ENCODE assay signal across 1 cellular context in genomic region chr3:172101107-172101506, GRCh38.
A peak's percentile ranks its signal among the peaks of the same experiment; 100 is the strongest.
TF ChIP-seq lines count a peak whose summit lies in the region.

No MANE protein-coding gene starts in this region.

TF ChIP-seq in HepG2, 621 proteins besides CTCF, POLR2A, EP300 and RAD21 (continued from another document and continues in another):
- TF ChIP-seq, protein P1, sequence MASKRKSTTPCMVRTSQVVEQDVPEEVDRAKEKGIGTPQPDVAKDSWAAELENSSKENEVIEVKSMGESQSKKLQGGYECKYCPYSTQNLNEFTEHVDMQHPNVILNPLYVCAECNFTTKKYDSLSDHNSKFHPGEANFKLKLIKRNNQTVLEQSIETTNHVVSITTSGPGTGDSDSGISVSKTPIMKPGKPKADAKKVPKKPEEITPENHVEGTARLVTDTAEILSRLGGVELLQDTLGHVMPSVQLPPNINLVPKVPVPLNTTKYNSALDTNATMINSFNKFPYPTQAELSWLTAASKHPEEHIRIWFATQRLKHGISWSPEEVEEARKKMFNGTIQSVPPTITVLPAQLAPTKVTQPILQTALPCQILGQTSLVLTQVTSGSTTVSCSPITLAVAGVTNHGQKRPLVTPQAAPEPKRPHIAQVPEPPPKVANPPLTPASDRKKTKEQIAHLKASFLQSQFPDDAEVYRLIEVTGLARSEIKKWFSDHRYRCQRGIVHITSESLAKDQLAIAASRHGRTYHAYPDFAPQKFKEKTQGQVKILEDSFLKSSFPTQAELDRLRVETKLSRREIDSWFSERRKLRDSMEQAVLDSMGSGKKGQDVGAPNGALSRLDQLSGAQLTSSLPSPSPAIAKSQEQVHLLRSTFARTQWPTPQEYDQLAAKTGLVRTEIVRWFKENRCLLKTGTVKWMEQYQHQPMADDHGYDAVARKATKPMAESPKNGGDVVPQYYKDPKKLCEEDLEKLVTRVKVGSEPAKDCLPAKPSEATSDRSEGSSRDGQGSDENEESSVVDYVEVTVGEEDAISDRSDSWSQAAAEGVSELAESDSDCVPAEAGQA (IDR thresholded peaks at IDR 0.05; ENCODE audit: low read depth), result no peak
- TF ChIP-seq, protein P1 (CRISPR knock-in tag; IDR thresholded peaks at IDR 0.05; ENCODE audit: borderline replicate concordance), result no peak
- TF ChIP-seq, protein P2, sequence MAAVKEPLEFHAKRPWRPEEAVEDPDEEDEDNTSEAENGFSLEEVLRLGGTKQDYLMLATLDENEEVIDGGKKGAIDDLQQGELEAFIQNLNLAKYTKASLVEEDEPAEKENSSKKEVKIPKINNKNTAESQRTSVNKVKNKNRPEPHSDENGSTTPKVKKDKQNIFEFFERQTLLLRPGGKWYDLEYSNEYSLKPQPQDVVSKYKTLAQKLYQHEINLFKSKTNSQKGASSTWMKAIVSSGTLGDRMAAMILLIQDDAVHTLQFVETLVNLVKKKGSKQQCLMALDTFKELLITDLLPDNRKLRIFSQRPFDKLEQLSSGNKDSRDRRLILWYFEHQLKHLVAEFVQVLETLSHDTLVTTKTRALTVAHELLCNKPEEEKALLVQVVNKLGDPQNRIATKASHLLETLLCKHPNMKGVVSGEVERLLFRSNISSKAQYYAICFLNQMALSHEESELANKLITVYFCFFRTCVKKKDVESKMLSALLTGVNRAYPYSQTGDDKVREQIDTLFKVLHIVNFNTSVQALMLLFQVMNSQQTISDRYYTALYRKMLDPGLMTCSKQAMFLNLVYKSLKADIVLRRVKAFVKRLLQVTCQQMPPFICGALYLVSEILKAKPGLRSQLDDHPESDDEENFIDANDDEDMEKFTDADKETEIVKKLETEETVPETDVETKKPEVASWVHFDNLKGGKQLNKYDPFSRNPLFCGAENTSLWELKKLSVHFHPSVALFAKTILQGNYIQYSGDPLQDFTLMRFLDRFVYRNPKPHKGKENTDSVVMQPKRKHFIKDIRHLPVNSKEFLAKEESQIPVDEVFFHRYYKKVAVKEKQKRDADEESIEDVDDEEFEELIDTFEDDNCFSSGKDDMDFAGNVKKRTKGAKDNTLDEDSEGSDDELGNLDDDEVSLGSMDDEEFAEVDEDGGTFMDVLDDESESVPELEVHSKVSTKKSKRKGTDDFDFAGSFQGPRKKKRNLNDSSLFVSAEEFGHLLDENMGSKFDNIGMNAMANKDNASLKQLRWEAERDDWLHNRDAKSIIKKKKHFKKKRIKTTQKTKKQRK (IDR thresholded peaks at IDR 0.05; ENCODE audit: low read length), result no peak
- TF ChIP-seq RBFOX2 (IDR thresholded peaks at IDR 0.05; ENCODE audit: low read depth, low read length), result peak; percentile 60
- no peak for TF ChIP-seq ZNF777 (CRISPR knock-in tag; IDR thresholded peaks at IDR 0.05)
- no peak for TF ChIP-seq XBP1 (CRISPR knock-in tag; IDR thresholded peaks at IDR 0.05)
- TF ChIP-seq HOXA3 (CRISPR knock-in tag; IDR thresholded peaks at IDR 0.05), result peak; percentile 61; the same call in 1 of the 2 replicates
- TF ChIP-seq SALL1 (CRISPR knock-in tag; IDR thresholded peaks at IDR 0.05), result peak; percentile 82; the same call in 1 of the 2 replicates
- TF ChIP-seq MATR3 (CRISPR knock-in tag; IDR thresholded peaks at IDR 0.05), result no peak
- no peak for TF ChIP-seq ZNF678 (CRISPR knock-in tag; IDR thresholded peaks at IDR 0.05)
- TF ChIP-seq MED1 (CRISPR knock-in tag; IDR thresholded peaks at IDR 0.05), result peak; percentile 96
- TF ChIP-seq NAIF1 (CRISPR knock-in tag; IDR thresholded peaks at IDR 0.05; ENCODE audit: borderline replicate concordance), result no peak
- TF ChIP-seq ZNF776 (CRISPR knock-in tag; IDR thresholded peaks at IDR 0.05), result no peak
- TF ChIP-seq TIGD3 (CRISPR knock-in tag; IDR thresholded peaks at IDR 0.05; ENCODE audit: borderline replicate concordance), result no peak
- TF ChIP-seq ZNF883 (CRISPR knock-in tag; IDR thresholded peaks at IDR 0.05; ENCODE audit: not compliant biosample characterization), result no peak
- TF ChIP-seq, protein P3, sequence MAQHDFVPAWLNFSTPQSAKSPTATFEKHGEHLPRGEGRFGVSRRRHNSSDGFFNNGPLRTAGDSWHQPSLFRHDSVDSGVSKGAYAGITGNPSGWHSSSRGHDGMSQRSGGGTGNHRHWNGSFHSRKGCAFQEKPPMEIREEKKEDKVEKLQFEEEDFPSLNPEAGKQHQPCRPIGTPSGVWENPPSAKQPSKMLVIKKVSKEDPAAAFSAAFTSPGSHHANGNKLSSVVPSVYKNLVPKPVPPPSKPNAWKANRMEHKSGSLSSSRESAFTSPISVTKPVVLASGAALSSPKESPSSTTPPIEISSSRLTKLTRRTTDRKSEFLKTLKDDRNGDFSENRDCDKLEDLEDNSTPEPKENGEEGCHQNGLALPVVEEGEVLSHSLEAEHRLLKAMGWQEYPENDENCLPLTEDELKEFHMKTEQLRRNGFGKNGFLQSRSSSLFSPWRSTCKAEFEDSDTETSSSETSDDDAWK (CRISPR knock-in tag; IDR thresholded peaks at IDR 0.05), result no peak
- TF ChIP-seq ZNF235 (CRISPR knock-in tag; IDR thresholded peaks at IDR 0.05; ENCODE audit: borderline replicate concordance), result no peak
- TF ChIP-seq PRMT3 (CRISPR knock-in tag; IDR thresholded peaks at IDR 0.05; ENCODE audit: borderline replicate concordance, low read depth), result no peak
- TF ChIP-seq MYNN (CRISPR knock-in tag; IDR thresholded peaks at IDR 0.05; ENCODE audit: low read depth), result no peak
- TF ChIP-seq ZNF770 (CRISPR knock-in tag; IDR thresholded peaks at IDR 0.05), result no peak
- no peak for TF ChIP-seq ZNF367 (CRISPR knock-in tag; IDR thresholded peaks at IDR 0.05; ENCODE audit: borderline replicate concordance)
- TF ChIP-seq, protein P4, sequence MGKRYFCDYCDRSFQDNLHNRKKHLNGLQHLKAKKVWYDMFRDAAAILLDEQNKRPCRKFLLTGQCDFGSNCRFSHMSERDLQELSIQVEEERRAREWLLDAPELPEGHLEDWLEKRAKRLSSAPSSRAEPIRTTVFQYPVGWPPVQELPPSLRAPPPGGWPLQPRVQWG (CRISPR knock-in tag; IDR thresholded peaks at IDR 0.05; ENCODE audit: borderline replicate concordance, low read depth), result no peak
- TF ChIP-seq ZKSCAN5 (CRISPR knock-in tag; IDR thresholded peaks at IDR 0.05), result no peak
- TF ChIP-seq, protein P5, sequence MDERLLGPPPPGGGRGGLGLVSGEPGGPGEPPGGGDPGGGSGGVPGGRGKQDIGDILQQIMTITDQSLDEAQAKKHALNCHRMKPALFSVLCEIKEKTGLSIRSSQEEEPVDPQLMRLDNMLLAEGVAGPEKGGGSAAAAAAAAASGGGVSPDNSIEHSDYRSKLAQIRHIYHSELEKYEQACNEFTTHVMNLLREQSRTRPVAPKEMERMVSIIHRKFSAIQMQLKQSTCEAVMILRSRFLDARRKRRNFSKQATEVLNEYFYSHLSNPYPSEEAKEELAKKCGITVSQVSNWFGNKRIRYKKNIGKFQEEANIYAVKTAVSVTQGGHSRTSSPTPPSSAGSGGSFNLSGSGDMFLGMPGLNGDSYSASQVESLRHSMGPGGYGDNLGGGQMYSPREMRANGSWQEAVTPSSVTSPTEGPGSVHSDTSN (CRISPR knock-in tag; IDR thresholded peaks at IDR 0.05), result no peak
- TF ChIP-seq TSC22D2 (CRISPR knock-in tag; IDR thresholded peaks at IDR 0.05; ENCODE audit: borderline replicate concordance), result no peak
- no peak for TF ChIP-seq ZNF296 (CRISPR knock-in tag; conservative IDR thresholded peaks at IDR 0.05)
- TF ChIP-seq SIX4 (CRISPR knock-in tag; IDR thresholded peaks at IDR 0.05), result peak; percentile 93
- no peak for TF ChIP-seq ZNF75D (CRISPR knock-in tag; IDR thresholded peaks at IDR 0.05; ENCODE audit: borderline replicate concordance)
- TF ChIP-seq FOXJ3 (CRISPR knock-in tag; IDR thresholded peaks at IDR 0.05; ENCODE audit: borderline replicate concordance), result peak; percentile 79; the same call in 1 of the 2 replicates
- peak; percentile 82 for TF ChIP-seq ZBTB20 (CRISPR knock-in tag; IDR thresholded peaks at IDR 0.05; ENCODE audit: borderline replicate concordance, low read depth)
- TF ChIP-seq, protein P6, sequence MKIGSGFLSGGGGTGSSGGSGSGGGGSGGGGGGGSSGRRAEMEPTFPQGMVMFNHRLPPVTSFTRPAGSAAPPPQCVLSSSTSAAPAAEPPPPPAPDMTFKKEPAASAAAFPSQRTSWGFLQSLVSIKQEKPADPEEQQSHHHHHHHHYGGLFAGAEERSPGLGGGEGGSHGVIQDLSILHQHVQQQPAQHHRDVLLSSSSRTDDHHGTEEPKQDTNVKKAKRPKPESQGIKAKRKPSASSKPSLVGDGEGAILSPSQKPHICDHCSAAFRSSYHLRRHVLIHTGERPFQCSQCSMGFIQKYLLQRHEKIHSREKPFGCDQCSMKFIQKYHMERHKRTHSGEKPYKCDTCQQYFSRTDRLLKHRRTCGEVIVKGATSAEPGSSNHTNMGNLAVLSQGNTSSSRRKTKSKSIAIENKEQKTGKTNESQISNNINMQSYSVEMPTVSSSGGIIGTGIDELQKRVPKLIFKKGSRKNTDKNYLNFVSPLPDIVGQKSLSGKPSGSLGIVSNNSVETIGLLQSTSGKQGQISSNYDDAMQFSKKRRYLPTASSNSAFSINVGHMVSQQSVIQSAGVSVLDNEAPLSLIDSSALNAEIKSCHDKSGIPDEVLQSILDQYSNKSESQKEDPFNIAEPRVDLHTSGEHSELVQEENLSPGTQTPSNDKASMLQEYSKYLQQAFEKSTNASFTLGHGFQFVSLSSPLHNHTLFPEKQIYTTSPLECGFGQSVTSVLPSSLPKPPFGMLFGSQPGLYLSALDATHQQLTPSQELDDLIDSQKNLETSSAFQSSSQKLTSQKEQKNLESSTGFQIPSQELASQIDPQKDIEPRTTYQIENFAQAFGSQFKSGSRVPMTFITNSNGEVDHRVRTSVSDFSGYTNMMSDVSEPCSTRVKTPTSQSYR (CRISPR knock-in tag; IDR thresholded peaks at IDR 0.05; ENCODE audit: borderline replicate concordance), result peak; percentile 66; the same call in 1 of the 2 replicates
- TF ChIP-seq ZNF687 (CRISPR knock-in tag; IDR thresholded peaks at IDR 0.05), result no peak
